In the genomic region with DNA sequence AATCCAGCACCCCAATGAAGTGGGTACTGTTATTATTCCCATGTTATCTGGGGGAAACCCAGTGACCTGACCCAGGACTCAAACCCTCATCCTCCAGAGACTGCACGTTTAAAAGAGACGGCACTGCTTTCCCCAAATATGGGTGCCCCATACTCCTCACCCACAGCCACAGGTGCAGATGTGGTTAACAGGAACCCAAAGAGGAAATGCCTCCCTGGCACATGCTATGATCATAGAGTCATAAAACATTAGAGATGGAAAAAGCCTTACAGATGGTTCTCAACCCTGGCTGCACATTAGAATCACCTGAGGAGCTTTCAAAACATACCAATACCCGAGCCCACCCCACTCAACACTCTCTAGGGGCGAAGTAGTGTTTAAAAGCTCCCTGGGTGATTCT, we compare ENCODE assay signal across 21 cellular contexts.
DNase-seq lines count a peak whose midpoint lies in the region; ATAC-seq and TF ChIP-seq lines count a peak whose summit lies in the region.
"Had no signal": no experiment of that assay in that cellular context is flagged by ENCODE, and none has a peak within 500 bp of the region (broad histone marks: within the 10 kb centered on the region; RNA-seq: fewer than 3 reads in every experiment).

No MANE protein-coding gene starts in this region.

- peak overlapping the region; percentile 53 for H3K27ac ChIP-seq in OCI-LY3 (ENCODE audit: low read length)
- no peak overlapping the region for H3K27ac ChIP-seq in esophagus muscularis mucosa (replicated peaks in 1 of 4)
- H3K27ac ChIP-seq: A549, GM23248, PC-9 had no signal

- TF ChIP-seq CTCF in OCI-LY3 (IDR thresholded peaks at IDR 0.05; ENCODE audit: low read depth, low read length) (no peak), esophagus muscularis mucosa (IDR thresholded peaks at IDR 0.05) (no peak)

- H3K4me1 ChIP-seq in OCI-LY3 (ENCODE audit: low read length): peaks cover 27% of the 10 kb centered on the region
- H3K4me1 ChIP-seq in esophagus muscularis mucosa: peaks cover 0 to 9% (median 5%) of the 10 kb centered on the region in 4 donors
- H3K4me1 ChIP-seq: A549 had no signal

- H3K27me3 Mint-ChIP-seq in stimulated activated memory B cell treated with anti-CD40 and anti-IgM and Interleukin-4, amounts not matched to agents 10 μg/mL and 1 μg/mL and 100 μg/mL, for 72 hours: peaks cover 39% of the 10 kb centered on the region

- no peak overlapping the region for H3K9ac ChIP-seq in OCI-LY3 (ENCODE audit: low read length)
- H3K9ac ChIP-seq: GM23248 had no signal

- H3K4me3 ChIP-seq in OCI-LY3 (ENCODE audit: low read length) (peak overlapping the region; percentile 26; the same call in 1 of the 2 replicates), esophagus muscularis mucosa (no peak overlapping the region)
- H3K4me3 ChIP-seq: A549, GM23248, PC-9 had no signal

- H3K4me1 Mint-ChIP-seq in stimulated activated memory B cell treated with anti-CD40 and anti-IgM and Interleukin-4, amounts not matched to agents 10 μg/mL and 1 μg/mL and 100 μg/mL, for 72 hours: peaks cover 19% of the 10 kb centered on the region

- H3K9me3 ChIP-seq in OCI-LY3 (ENCODE audit: insufficient read depth, low read length): no peaks in the 10 kb centered on the region
- H3K9me3 ChIP-seq in esophagus muscularis mucosa: no peaks in the 10 kb centered on the region
- H3K9me3 ChIP-seq: A549 had no signal

- TF ChIP-seq POLR2A in esophagus muscularis mucosa (IDR thresholded peaks at IDR 0.05; ENCODE audit: low read depth): no peak

- peak; percentile 7 for ATAC-seq in GM18907 (IDR thresholded peaks at IDR 0.05; ENCODE audit: unreplicated experiment)
- ATAC-seq in stimulated activated memory B cell treated with anti-CD40 and anti-IgM and Interleukin-4, amounts not matched to agents 10 μg/mL and 1 μg/mL and 100 μg/mL, for 72 hours: peak; percentile 39
- ATAC-seq: A549 had no signal

- H3K36me3 Mint-ChIP-seq in stimulated activated memory B cell treated with anti-CD40 and anti-IgM and Interleukin-4, amounts not matched to agents 10 μg/mL and 1 μg/mL and 100 μg/mL, for 72 hours: no peaks in the 10 kb centered on the region

- no peaks in the 10 kb centered on the region for H3K9me3 Mint-ChIP-seq in stimulated activated memory B cell treated with anti-CD40 and anti-IgM and Interleukin-4, amounts not matched to agents 10 μg/mL and 1 μg/mL and 100 μg/mL, for 72 hours

- intact Hi-C loops in esophagus muscularis mucosa (cut with DNase I): no loop called here

- no peaks in the 10 kb centered on the region for H3K36me3 ChIP-seq in OCI-LY3 (replicated peaks; ENCODE audit: low read depth, low read length)
- no peaks in the 10 kb centered on the region for H3K36me3 ChIP-seq in esophagus muscularis mucosa

- H4K20me1 ChIP-seq in OCI-LY3 (ENCODE audit: insufficient read depth, low read length): no peaks in the 10 kb centered on the region

- WGBS in esophagus muscularis mucosa: 72% methylated on average over 4 of the region's 4 CpGs

- H3K4me3 Mint-ChIP-seq in stimulated activated memory B cell treated with anti-CD40 and anti-IgM and Interleukin-4, amounts not matched to agents 10 μg/mL and 1 μg/mL and 100 μg/mL, for 72 hours: no peak overlapping the region

- TF ChIP-seq EP300 in esophagus muscularis mucosa (IDR thresholded peaks at IDR 0.05): no peak

- H2AFZ ChIP-seq in OCI-LY3 (ENCODE audit: low read depth, low read length): no peak overlapping the region
- H2AFZ ChIP-seq: GM23248, PC-9 had no signal

- H3K27me3 ChIP-seq in OCI-LY3 (ENCODE audit: low read depth, low read length): no peaks in the 10 kb centered on the region
- peaks cover 0 to 38% (median 14%) of the 10 kb centered on the region in 4 donors for H3K27me3 ChIP-seq in esophagus muscularis mucosa

- H3K79me2 ChIP-seq in OCI-LY3 (ENCODE audit: low read length): no peaks in the 10 kb centered on the region

- peak; percentile 35 for DNase-seq in activated CD8-positive, alpha-beta memory T cell treated with anti-CD3 and anti-CD28 coated beads for 24 hours
- DNase-seq in activated CD8-positive, alpha-beta memory T cell treated with anti-CD3 and anti-CD28 coated beads, Interleukin-2, amount 50 U/mL, for 4 hours: no peak
- no peak for DNase-seq in SK-N-DZ (ENCODE audit: low spot score)
- DNase-seq in NCI-H1694 (lab: John Stamatoyannopoulos, UW): no peak
- DNase-seq in esophagus muscularis mucosa (ENCODE audit: extremely low spot score): no peak
- DNase-seq: C1 segment of cervical spinal cord, DMS79, GM23248, HCEC 1CT, IMR-90, Kasumi-1, NCI-H1105 treated with DMSO at 0.1 percent for 48 hours, NCI-H187, NCI-H2227 treated with DMSO at 0.1 percent for 48 hours, NCI-H510A treated with DMSO at 0.1 percent for 48 hours, NCI-H774, PC-9 had no signal

- peak overlapping the region; percentile 49 for H3K4me2 ChIP-seq in OCI-LY3 (ENCODE audit: low read length)
- H3K4me2 ChIP-seq: A549, PC-9 had no signal

- no peak overlapping the region for H3K27ac Mint-ChIP-seq in stimulated activated memory B cell treated with anti-CD40 and anti-IgM and Interleukin-4, amounts not matched to agents 10 μg/mL and 1 μg/mL and 100 μg/mL, for 72 hours
